2 cellular contexts compared by ENCODE assay signal in the genomic region with DNA sequence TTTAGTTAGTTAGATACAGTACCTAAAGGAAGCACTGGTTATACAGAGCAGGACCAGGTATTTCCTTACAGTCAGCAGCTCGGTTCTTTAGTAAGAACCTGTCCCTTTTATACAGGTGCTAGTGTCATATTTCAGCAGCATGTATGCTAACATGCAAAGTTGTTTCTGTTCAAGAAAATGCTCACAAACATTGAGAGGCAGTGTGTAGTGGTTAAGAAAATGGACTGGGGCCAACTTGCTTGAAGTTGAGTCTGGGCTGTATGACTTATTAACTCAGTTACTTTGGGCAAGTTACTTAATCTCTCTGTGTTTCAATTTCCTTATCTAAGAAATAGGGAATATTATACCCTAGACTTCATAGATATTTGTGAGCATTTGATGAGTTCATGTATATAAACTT.
TF ChIP-seq lines count a peak whose summit lies in the region.

No MANE protein-coding gene starts in this region.

TF ChIP-seq in HCT116, 20 proteins besides CTCF, POLR2A, EP300 and RAD21 (continued from another document):
- no peak for TF ChIP-seq FOSL1 (IDR thresholded peaks at IDR 0.05; ENCODE audit: low read depth)
- TF ChIP-seq, protein P1, sequence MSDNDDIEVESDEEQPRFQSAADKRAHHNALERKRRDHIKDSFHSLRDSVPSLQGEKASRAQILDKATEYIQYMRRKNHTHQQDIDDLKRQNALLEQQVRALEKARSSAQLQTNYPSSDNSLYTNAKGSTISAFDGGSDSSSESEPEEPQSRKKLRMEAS (IDR thresholded peaks at IDR 0.05): no peak
- TF ChIP-seq, protein P2, sequence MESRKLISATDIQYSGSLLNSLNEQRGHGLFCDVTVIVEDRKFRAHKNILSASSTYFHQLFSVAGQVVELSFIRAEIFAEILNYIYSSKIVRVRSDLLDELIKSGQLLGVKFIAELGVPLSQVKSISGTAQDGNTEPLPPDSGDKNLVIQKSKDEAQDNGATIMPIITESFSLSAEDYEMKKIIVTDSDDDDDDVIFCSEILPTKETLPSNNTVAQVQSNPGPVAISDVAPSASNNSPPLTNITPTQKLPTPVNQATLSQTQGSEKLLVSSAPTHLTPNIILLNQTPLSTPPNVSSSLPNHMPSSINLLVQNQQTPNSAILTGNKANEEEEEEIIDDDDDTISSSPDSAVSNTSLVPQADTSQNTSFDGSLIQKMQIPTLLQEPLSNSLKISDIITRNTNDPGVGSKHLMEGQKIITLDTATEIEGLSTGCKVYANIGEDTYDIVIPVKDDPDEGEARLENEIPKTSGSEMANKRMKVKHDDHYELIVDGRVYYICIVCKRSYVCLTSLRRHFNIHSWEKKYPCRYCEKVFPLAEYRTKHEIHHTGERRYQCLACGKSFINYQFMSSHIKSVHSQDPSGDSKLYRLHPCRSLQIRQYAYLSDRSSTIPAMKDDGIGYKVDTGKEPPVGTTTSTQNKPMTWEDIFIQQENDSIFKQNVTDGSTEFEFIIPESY (IDR thresholded peaks at IDR 0.05; ENCODE audit: extremely low read depth, insufficient replicate concordance, low read length): no peak

TF ChIP-seq in HepG2, 621 proteins besides CTCF, POLR2A, EP300 and RAD21 (continued from another document):
- TF ChIP-seq SYNCRIP (IDR thresholded peaks at IDR 0.05; ENCODE audit: insufficient read depth, low read depth, low read length): no peak
- no peak for TF ChIP-seq AGO2 (optimal IDR thresholded peaks at IDR 0.05; ENCODE audit: low read depth, low read length)
- no peak for TF ChIP-seq HES4 (CRISPR knock-in tag; IDR thresholded peaks at IDR 0.05; ENCODE audit: borderline replicate concordance)
- TF ChIP-seq, protein P3, sequence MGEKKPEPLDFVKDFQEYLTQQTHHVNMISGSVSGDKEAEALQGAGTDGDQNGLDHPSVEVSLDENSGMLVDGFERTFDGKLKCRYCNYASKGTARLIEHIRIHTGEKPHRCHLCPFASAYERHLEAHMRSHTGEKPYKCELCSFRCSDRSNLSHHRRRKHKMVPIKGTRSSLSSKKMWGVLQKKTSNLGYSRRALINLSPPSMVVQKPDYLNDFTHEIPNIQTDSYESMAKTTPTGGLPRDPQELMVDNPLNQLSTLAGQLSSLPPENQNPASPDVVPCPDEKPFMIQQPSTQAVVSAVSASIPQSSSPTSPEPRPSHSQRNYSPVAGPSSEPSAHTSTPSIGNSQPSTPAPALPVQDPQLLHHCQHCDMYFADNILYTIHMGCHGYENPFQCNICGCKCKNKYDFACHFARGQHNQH (CRISPR knock-in tag; IDR thresholded peaks at IDR 0.05): no peak
- TF ChIP-seq GTF3A (CRISPR knock-in tag; conservative IDR thresholded peaks at IDR 0.05): no peak
- TF ChIP-seq PHF5A (CRISPR knock-in tag; IDR thresholded peaks at IDR 0.05; ENCODE audit: low read depth, unreplicated experiment): no peak
- no peak for TF ChIP-seq CREM (IDR thresholded peaks at IDR 0.05)
- no peak for TF ChIP-seq CREM (CRISPR knock-in tag; IDR thresholded peaks at IDR 0.05)
- TF ChIP-seq, protein P4, sequence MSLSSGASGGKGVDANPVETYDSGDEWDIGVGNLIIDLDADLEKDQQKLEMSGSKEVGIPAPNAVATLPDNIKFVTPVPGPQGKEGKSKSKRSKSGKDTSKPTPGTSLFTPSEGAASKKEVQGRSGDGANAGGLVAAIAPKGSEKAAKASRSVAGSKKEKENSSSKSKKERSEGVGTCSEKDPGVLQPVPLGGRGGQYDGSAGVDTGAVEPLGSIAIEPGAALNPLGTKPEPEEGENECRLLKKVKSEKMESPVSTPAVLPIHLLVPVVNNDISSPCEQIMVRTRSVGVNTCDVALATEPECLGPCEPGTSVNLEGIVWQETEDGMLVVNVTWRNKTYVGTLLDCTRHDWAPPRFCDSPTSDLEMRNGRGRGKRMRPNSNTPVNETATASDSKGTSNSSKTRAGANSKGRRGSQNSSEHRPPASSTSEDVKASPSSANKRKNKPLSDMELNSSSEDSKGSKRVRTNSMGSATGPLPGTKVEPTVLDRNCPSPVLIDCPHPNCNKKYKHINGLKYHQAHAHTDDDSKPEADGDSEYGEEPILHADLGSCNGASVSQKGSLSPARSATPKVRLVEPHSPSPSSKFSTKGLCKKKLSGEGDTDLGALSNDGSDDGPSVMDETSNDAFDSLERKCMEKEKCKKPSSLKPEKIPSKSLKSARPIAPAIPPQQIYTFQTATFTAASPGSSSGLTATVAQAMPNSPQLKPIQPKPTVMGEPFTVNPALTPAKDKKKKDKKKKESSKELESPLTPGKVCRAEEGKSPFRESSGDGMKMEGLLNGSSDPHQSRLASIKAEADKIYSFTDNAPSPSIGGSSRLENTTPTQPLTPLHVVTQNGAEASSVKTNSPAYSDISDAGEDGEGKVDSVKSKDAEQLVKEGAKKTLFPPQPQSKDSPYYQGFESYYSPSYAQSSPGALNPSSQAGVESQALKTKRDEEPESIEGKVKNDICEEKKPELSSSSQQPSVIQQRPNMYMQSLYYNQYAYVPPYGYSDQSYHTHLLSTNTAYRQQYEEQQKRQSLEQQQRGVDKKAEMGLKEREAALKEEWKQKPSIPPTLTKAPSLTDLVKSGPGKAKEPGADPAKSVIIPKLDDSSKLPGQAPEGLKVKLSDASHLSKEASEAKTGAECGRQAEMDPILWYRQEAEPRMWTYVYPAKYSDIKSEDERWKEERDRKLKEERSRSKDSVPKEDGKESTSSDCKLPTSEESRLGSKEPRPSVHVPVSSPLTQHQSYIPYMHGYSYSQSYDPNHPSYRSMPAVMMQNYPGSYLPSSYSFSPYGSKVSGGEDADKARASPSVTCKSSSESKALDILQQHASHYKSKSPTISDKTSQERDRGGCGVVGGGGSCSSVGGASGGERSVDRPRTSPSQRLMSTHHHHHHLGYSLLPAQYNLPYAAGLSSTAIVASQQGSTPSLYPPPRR (CRISPR knock-in tag; IDR thresholded peaks at IDR 0.05; ENCODE audit: borderline replicate concordance): no peak
- no peak for TF ChIP-seq ZNF614 (CRISPR knock-in tag; IDR thresholded peaks at IDR 0.05; ENCODE audit: borderline replicate concordance)
- TF ChIP-seq, protein P5, sequence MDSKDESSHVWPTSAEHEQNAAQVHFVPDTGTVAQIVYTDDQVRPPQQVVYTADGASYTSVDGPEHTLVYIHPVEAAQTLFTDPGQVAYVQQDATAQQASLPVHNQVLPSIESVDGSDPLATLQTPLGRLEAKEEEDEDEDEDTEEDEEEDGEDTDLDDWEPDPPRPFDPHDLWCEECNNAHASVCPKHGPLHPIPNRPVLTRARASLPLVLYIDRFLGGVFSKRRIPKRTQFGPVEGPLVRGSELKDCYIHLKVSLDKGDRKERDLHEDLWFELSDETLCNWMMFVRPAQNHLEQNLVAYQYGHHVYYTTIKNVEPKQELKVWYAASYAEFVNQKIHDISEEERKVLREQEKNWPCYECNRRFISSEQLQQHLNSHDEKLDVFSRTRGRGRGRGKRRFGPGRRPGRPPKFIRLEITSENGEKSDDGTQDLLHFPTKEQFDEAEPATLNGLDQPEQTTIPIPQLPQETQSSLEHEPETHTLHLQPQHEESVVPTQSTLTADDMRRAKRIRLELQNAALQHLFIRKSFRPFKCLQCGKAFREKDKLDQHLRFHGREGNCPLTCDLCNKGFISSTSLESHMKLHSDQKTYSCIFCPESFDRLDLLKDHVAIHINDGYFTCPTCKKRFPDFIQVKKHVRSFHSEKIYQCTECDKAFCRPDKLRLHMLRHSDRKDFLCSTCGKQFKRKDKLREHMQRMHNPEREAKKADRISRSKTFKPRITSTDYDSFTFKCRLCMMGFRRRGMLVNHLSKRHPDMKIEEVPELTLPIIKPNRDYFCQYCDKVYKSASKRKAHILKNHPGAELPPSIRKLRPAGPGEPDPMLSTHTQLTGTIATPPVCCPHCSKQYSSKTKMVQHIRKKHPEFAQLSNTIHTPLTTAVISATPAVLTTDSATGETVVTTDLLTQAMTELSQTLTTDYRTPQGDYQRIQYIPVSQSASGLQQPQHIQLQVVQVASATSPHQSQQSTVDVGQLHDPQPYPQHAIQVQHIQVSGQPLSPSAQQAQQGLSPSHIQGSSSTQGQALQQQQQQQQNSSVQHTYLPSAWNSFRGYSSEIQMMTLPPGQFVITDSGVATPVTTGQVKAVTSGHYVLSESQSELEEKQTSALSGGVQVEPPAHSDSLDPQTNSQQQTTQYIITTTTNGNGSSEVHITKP (CRISPR knock-in tag; IDR thresholded peaks at IDR 0.05; ENCODE audit: low read depth): no peak
- TF ChIP-seq THYN1 (CRISPR knock-in tag; IDR thresholded peaks at IDR 0.05; ENCODE audit: borderline replicate concordance, low read depth): no peak
- no peak for TF ChIP-seq ZNF350 (CRISPR knock-in tag; IDR thresholded peaks at IDR 0.05; ENCODE audit: borderline replicate concordance, low read depth)
- no peak for TF ChIP-seq ZNF292 (CRISPR knock-in tag; IDR thresholded peaks at IDR 0.05; ENCODE audit: borderline replicate concordance, low read depth)
- no peak for TF ChIP-seq NR3C1 (CRISPR knock-in tag; IDR thresholded peaks at IDR 0.05)
- TF ChIP-seq ATRX (CRISPR knock-in tag; IDR thresholded peaks at IDR 0.05; ENCODE audit: borderline replicate concordance): no peak
- TF ChIP-seq, protein P6, sequence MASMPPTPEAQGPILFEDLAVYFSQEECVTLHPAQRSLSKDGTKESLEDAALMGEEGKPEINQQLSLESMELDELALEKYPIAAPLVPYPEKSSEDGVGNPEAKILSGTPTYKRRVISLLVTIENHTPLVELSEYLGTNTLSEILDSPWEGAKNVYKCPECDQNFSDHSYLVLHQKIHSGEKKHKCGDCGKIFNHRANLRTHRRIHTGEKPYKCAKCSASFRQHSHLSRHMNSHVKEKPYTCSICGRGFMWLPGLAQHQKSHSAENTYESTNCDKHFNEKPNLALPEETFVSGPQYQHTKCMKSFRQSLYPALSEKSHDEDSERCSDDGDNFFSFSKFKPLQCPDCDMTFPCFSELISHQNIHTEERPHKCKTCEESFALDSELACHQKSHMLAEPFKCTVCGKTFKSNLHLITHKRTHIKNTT (CRISPR knock-in tag; IDR thresholded peaks at IDR 0.05): no peak
- TF ChIP-seq ZNF451 (CRISPR knock-in tag; IDR thresholded peaks at IDR 0.05): no peak
